1 cellular context compared by ENCODE assay signal in the genomic region with DNA sequence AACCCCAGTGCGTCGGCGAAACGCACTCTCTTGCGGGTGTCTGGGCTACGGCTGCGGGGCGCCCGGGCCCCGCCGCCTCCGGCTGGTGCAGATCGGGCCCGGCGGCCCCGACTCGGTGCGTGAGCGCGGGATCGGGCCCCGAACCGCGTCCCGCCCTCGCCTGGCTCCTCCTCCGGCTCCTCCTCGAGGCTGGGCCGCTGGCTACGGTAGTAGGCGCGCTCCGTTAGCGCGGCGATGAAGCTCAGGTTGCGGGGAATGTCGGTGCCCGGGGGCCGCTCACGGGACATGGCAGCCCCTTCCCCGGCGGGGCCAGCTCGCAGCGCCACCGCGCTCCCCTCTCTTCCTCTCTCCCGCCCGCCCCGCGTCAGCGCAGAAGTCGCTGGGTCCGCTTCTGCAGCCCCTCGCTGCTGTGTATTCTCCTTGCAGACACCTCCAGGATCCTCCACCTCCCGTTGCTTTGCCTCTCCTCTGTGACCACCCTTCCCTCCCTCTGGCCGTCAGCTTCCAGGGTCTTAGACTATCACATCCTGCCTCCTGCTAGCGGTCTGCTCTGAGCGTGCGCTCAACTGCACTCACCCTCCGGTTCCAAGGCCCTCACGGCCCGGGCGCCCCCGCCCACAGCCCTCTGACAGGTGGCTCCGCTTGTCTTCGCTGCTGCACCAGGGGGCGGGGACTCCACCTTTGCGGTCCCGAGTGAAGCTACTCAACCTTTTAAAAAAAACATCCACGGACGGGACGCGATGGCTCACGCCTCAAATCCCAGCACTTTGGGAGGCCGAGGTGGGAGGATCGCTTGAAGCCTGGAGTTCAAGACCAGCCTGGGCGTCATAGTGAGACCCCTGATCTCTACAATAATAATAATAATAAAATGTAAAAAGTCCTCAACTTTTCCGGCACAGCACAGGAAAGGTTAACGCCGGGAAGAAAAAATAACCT.
TF ChIP-seq lines count a peak whose summit lies in the region.

A gene with protein sequence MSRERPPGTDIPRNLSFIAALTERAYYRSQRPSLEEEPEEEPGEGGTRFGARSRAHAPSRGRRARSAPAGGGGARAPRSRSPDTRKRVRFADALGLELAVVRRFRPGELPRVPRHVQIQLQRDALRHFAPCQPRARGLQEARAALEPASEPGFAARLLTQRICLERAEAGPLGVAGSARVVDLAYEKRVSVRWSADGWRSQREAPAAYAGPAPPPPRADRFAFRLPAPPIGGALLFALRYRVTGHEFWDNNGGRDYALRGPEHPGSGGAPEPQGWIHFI (minus strand): TSS at position 570 of the 936 bp plus-strand sequence. CDS start 283 bp downstream, at position 287.

TF ChIP-seq in HepG2, 621 proteins besides CTCF, POLR2A, EP300 and RAD21 (continued from another document and continues in another):
- TF ChIP-seq, protein P1, sequence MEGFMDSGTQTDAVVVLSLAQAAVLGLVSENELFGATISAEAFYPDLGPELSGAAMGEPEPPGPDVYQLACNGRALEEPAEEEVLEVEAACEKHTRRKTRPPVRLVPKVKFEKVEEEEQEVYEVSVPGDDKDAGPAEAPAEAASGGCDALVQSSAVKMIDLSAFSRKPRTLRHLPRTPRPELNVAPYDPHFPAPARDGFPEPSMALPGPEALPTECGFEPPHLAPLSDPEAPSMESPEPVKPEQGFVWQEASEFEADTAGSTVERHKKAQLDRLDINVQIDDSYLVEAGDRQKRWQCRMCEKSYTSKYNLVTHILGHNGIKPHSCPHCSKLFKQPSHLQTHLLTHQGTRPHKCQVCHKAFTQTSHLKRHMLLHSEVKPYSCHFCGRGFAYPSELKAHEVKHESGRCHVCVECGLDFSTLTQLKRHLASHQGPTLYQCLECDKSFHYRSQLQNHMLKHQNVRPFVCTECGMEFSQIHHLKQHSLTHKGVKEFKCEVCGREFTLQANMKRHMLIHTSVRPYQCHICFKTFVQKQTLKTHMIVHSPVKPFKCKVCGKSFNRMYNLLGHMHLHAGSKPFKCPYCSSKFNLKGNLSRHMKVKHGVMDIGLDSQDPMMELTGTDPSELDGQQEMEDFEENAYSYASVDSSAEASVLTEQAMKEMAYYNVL (CRISPR knock-in tag; IDR thresholded peaks at IDR 0.05; ENCODE audit: borderline replicate concordance) = no peak; the same call in none of the 2 replicates
- TF ChIP-seq ZBTB3 (CRISPR knock-in tag; IDR thresholded peaks at IDR 0.05; ENCODE audit: borderline replicate concordance, low read depth) (no peak), RBM22 (optimal IDR thresholded peaks at IDR 0.05; ENCODE audit: low read length) (no peak), ZNF441 (CRISPR knock-in tag; IDR thresholded peaks at IDR 0.05; ENCODE audit: borderline replicate concordance) (peak; percentile 60; the same call in 1 of the 2 replicates), ASH2L (IDR thresholded peaks at IDR 0.05; ENCODE audit: insufficient read length, low read depth, low read length) (no peak), ZNF598 (CRISPR knock-in tag; IDR thresholded peaks at IDR 0.05; ENCODE audit: borderline replicate concordance) (0 out of 2 replicates have a peak, but pooled peaks have one; percentile 72), ZNF121 (CRISPR knock-in tag; IDR thresholded peaks at IDR 0.05) (no peak), ZSCAN31 (CRISPR knock-in tag; IDR thresholded peaks at IDR 0.05; ENCODE audit: low read depth) (no peak; the same call in 1 of the 2 replicates), ZFP82 (CRISPR knock-in tag; IDR thresholded peaks at IDR 0.05; ENCODE audit: borderline replicate concordance) (no peak), SP5 (CRISPR knock-in tag; IDR thresholded peaks at IDR 0.05; ENCODE audit: borderline replicate concordance, low read depth) (peak; percentile 93), MIER2 (CRISPR knock-in tag; IDR thresholded peaks at IDR 0.05) (peak; percentile 55; the same call in 1 of the 2 replicates), ZNF7 (CRISPR knock-in tag; IDR thresholded peaks at IDR 0.05) (no peak; the same call in 1 of the 2 replicates), HDAC6 (IDR thresholded peaks at IDR 0.05; ENCODE audit: low read depth, low read length) (0 out of 2 replicates have a peak, but pooled peaks have one; percentile 80), ZSCAN22 (CRISPR knock-in tag; IDR thresholded peaks at IDR 0.05) (peak; percentile 16; the same call in 1 of the 2 replicates), SRF (IDR thresholded peaks at IDR 0.05; ENCODE audit: low read depth, low read length) (no peak), RBM39 (IDR thresholded peaks at IDR 0.05; ENCODE audit: low read depth, low read length, poor library complexity, severe bottlenecking) (no peak), KLF11 (CRISPR knock-in tag; IDR thresholded peaks at IDR 0.05) (no peak), SKI (IDR thresholded peaks at IDR 0.05; ENCODE audit: partially characterized antibody) (peak; percentile 28), GATAD1 (CRISPR knock-in tag; IDR thresholded peaks at IDR 0.05) (peak; percentile 74), HNF4G (IDR thresholded peaks at IDR 0.05; ENCODE audit: borderline replicate concordance, low read depth, low read length) (no peak), HNF4G (CRISPR knock-in tag; IDR thresholded peaks at IDR 0.05; ENCODE audit: borderline replicate concordance, low read depth) (peak; percentile 24; the same call in 1 of the 2 replicates), ZFP36 (IDR thresholded peaks at IDR 0.05; ENCODE audit: borderline replicate concordance, low read depth, low read length, partially characterized antibody) (no peak), ZNF367 (CRISPR knock-in tag; IDR thresholded peaks at IDR 0.05; ENCODE audit: borderline replicate concordance) (no peak; the same call in 1 of the 2 replicates), ZZZ3 (CRISPR knock-in tag; IDR thresholded peaks at IDR 0.05; ENCODE audit: borderline replicate concordance) (no peak; the same call in 1 of the 2 replicates), ATF7 (IDR thresholded peaks at IDR 0.05) (no peak), ATF7 (CRISPR knock-in tag; IDR thresholded peaks at IDR 0.05) (peak; percentile 80; the same call in 1 of the 2 replicates)
- TF ChIP-seq, protein P2, sequence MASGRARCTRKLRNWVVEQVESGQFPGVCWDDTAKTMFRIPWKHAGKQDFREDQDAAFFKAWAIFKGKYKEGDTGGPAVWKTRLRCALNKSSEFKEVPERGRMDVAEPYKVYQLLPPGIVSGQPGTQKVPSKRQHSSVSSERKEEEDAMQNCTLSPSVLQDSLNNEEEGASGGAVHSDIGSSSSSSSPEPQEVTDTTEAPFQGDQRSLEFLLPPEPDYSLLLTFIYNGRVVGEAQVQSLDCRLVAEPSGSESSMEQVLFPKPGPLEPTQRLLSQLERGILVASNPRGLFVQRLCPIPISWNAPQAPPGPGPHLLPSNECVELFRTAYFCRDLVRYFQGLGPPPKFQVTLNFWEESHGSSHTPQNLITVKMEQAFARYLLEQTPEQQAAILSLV (CRISPR knock-in tag; IDR thresholded peaks at IDR 0.05; ENCODE audit: borderline replicate concordance) = peak; percentile 80; the same call in 1 of the 2 replicates
- TF ChIP-seq, protein P3, sequence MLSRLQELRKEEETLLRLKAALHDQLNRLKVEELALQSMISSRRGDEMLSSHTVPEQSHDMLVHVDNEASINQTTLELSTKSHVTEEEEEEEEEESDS (CRISPR knock-in tag; IDR thresholded peaks at IDR 0.05; ENCODE audit: borderline replicate concordance) = 0 out of 2 replicates have a peak, but pooled peaks have one; percentile 6
- TF ChIP-seq, protein P4, sequence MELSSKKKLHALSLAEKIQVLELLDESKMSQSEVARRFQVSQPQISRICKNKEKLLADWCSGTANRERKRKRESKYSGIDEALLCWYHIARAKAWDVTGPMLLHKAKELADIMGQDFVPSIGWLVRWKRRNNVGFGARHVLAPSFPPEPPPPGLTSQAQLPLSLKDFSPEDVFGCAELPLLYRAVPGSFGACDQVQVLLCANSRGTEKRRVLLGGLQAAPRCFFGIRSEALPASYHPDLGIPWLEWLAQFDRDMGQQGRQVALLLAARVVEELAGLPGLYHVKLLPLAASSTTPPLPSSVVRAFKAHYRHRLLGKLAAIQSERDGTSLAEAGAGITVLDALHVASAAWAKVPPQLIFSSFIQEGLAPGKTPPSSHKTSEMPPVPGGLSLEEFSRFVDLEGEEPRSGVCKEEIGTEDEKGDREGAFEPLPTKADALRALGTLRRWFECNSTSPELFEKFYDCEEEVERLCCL (CRISPR knock-in tag; IDR thresholded peaks at IDR 0.05; ENCODE audit: borderline replicate concordance) = peak; percentile 93; the same call in 1 of the 2 replicates
- TF ChIP-seq, protein P5, sequence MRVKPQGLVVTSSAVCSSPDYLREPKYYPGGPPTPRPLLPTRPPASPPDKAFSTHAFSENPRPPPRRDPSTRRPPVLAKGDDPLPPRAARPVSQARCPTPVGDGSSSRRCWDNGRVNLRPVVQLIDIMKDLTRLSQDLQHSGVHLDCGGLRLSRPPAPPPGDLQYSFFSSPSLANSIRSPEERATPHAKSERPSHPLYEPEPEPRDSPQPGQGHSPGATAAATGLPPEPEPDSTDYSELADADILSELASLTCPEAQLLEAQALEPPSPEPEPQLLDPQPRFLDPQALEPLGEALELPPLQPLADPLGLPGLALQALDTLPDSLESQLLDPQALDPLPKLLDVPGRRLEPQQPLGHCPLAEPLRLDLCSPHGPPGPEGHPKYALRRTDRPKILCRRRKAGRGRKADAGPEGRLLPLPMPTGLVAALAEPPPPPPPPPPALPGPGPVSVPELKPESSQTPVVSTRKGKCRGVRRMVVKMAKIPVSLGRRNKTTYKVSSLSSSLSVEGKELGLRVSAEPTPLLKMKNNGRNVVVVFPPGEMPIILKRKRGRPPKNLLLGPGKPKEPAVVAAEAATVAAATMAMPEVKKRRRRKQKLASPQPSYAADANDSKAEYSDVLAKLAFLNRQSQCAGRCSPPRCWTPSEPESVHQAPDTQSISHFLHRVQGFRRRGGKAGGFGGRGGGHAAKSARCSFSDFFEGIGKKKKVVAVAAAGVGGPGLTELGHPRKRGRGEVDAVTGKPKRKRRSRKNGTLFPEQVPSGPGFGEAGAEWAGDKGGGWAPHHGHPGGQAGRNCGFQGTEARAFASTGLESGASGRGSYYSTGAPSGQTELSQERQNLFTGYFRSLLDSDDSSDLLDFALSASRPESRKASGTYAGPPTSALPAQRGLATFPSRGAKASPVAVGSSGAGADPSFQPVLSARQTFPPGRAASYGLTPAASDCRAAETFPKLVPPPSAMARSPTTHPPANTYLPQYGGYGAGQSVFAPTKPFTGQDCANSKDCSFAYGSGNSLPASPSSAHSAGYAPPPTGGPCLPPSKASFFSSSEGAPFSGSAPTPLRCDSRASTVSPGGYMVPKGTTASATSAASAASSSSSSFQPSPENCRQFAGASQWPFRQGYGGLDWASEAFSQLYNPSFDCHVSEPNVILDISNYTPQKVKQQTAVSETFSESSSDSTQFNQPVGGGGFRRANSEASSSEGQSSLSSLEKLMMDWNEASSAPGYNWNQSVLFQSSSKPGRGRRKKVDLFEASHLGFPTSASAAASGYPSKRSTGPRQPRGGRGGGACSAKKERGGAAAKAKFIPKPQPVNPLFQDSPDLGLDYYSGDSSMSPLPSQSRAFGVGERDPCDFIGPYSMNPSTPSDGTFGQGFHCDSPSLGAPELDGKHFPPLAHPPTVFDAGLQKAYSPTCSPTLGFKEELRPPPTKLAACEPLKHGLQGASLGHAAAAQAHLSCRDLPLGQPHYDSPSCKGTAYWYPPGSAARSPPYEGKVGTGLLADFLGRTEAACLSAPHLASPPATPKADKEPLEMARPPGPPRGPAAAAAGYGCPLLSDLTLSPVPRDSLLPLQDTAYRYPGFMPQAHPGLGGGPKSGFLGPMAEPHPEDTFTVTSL (CRISPR knock-in tag; IDR thresholded peaks at IDR 0.05; ENCODE audit: borderline replicate concordance) = no peak
- TF ChIP-seq, protein P6, sequence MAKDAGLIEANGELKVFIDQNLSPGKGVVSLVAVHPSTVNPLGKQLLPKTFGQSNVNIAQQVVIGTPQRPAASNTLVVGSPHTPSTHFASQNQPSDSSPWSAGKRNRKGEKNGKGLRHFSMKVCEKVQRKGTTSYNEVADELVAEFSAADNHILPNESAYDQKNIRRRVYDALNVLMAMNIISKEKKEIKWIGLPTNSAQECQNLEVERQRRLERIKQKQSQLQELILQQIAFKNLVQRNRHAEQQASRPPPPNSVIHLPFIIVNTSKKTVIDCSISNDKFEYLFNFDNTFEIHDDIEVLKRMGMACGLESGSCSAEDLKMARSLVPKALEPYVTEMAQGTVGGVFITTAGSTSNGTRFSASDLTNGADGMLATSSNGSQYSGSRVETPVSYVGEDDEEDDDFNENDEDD (CRISPR knock-in tag; IDR thresholded peaks at IDR 0.05; ENCODE audit: borderline replicate concordance) = peak; percentile 70
- TF ChIP-seq, protein P7, sequence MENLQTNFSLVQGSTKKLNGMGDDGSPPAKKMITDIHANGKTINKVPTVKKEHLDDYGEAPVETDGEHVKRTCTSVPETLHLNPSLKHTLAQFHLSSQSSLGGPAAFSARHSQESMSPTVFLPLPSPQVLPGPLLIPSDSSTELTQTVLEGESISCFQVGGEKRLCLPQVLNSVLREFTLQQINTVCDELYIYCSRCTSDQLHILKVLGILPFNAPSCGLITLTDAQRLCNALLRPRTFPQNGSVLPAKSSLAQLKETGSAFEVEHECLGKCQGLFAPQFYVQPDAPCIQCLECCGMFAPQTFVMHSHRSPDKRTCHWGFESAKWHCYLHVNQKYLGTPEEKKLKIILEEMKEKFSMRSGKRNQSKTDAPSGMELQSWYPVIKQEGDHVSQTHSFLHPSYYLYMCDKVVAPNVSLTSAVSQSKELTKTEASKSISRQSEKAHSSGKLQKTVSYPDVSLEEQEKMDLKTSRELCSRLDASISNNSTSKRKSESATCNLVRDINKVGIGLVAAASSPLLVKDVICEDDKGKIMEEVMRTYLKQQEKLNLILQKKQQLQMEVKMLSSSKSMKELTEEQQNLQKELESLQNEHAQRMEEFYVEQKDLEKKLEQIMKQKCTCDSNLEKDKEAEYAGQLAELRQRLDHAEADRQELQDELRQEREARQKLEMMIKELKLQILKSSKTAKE (CRISPR knock-in tag; IDR thresholded peaks at IDR 0.05; ENCODE audit: borderline replicate concordance) = no peak
- TF ChIP-seq, protein P8, sequence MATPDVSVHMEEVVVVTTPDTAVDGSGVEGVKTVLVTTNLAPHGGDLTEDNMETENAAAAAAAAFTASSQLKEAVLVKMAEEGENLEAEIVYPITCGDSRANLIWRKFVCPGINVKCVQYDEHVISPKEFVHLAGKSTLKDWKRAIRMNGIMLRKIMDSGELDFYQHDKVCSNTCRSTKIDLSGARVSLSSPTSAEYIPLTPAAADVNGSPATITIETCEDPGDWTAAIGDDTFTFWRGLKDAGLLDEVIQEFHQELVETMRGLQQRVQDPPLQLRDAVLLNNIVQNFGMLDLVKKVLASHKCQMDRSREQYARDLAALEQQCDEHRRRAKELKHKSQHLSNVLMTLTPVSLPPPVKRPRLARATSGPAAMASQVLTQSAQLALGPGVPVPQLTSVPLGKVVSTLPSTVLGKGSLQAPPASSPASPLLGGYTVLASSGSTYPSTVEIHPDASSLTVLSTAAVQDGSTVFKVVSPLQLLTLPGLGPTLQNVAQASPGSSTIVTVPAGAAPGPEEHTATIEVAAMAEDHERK (CRISPR knock-in tag; IDR thresholded peaks at IDR 0.05; ENCODE audit: low read depth) = 0 out of 2 replicates have a peak, but pooled peaks have one; percentile 18
- TF ChIP-seq, protein P9, sequence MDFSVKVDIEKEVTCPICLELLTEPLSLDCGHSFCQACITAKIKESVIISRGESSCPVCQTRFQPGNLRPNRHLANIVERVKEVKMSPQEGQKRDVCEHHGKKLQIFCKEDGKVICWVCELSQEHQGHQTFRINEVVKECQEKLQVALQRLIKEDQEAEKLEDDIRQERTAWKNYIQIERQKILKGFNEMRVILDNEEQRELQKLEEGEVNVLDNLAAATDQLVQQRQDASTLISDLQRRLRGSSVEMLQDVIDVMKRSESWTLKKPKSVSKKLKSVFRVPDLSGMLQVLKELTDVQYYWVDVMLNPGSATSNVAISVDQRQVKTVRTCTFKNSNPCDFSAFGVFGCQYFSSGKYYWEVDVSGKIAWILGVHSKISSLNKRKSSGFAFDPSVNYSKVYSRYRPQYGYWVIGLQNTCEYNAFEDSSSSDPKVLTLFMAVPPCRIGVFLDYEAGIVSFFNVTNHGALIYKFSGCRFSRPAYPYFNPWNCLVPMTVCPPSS (IDR thresholded peaks at IDR 0.05) = no peak
